22 cellular contexts compared by ENCODE assay signal in the genomic region with DNA sequence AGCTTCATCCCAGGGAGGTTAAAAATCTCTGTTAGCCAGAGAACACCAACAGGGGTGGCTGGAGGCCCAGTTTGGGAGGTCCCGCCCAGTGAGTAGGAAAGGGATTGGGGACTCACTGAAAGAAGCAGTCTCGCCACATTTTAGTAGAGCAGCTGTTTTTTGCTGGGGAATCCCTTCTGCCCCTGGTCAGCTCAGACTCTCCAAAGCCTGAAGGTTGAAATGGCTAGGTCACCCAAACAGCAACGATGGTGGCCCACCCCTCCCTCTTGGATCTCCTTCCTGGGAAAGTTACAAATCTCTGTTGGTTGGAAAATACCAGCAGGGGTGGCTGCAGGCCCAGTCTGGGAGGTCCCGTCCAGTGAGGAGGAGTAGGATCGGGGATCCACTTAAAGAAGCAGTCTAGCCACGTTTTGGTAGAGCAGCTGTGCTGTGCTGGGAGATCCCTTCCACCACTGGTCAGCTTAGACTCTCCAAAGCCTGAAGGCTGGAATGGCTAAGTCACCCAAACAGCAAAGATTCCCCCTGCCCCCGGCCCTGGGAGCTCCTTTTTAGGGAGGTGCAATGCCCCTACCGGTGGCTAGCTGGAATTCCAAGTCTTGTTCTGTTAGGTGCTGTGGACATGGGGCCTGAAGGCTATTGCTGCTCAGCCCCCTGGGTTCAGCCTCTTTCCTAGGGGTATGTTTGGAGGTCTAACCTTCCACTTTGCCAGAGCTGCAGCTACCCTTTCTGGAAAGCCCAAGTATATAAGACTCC. TPM values are rescaled to one million over a fixed set of nuclear protein-coding genes. Genes with fewer than 3 reads are reported as not detected.
"Had no signal": no experiment of that assay in that cellular context is flagged by ENCODE, and none has a peak within 500 bp of the region (broad histone marks: within the 10 kb centered on the region; RNA-seq: fewer than 3 reads in every experiment).

No MANE protein-coding gene starts in this region.

- DNase-seq: activated CD4-positive, alpha-beta memory T cell treated with anti-CD3 and anti-CD28 coated beads for 36 hours; activated CD4-positive, alpha-beta T cell treated with anti-CD3 and anti-CD28 coated beads for 36 hours; activated CD8-positive, alpha-beta memory T cell treated with anti-CD3 and anti-CD28 coated beads, Interleukin-2, amount 10 ng/mL, durations not matched to agents 7 days and 5 days; activated effector memory CD4-positive, alpha-beta T cell treated with anti-CD3 and anti-CD28 coated beads, Interleukin-2, amount 50 U/mL, for 16 hours; activated T-cell treated with anti-CD3 and anti-CD28 coated beads, Interleukin-2, amount 50 U/mL, for 24 hours; body of pancreas; central memory CD4-positive, alpha-beta T cell; colonic mucosa; foreskin fibroblast; glutamatergic neuron; stimulated activated CD4-positive, alpha-beta T cell treated with anti-CD3 and anti-CD28 coated beads, Interleukin-2, amount 100 ng/mL, for 48 hours; thyroid gland; uterus had no signal

- H3K4me3 Mint-ChIP-seq: activated CD4-positive, alpha-beta memory T cell treated with anti-CD3 and anti-CD28 coated beads for 36 hours; activated CD4-positive, alpha-beta T cell treated with anti-CD3 and anti-CD28 coated beads for 36 hours; activated CD8-positive, alpha-beta memory T cell treated with anti-CD3 and anti-CD28 coated beads, Interleukin-2, amount 10 ng/mL, durations not matched to agents 7 days and 5 days; activated T-cell treated with anti-CD3 and anti-CD28 coated beads, Interleukin-2, amount 50 U/mL, for 24 hours; neural progenitor cell; stimulated activated memory B cell treated with anti-CD40 and anti-IgM and Interleukin-4, amounts not matched to agents 10 μg/mL and 1 μg/mL and 100 μg/mL, for 72 hours had no signal

- H3K4me1 Mint-ChIP-seq: activated CD4-positive, alpha-beta T cell treated with anti-CD3 and anti-CD28 coated beads for 36 hours; activated CD8-positive, alpha-beta memory T cell treated with anti-CD3 and anti-CD28 coated beads, Interleukin-2, amount 10 ng/mL, durations not matched to agents 7 days and 5 days; stimulated activated memory B cell treated with anti-CD40 and anti-IgM and Interleukin-4, amounts not matched to agents 10 μg/mL and 1 μg/mL and 100 μg/mL, for 72 hours had no signal

- H2AFZ ChIP-seq: neural progenitor cell had no signal

- H3K4me1 ChIP-seq: body of pancreas, colonic mucosa, esophagus muscularis mucosa, neural progenitor cell, thyroid gland, uterus had no signal

- H3K9me3 Mint-ChIP-seq: activated T-cell treated with anti-CD3 and anti-CD28 coated beads, Interleukin-2, amount 50 U/mL, for 24 hours; stimulated activated memory B cell treated with anti-CD40 and anti-IgM and Interleukin-4, amounts not matched to agents 10 μg/mL and 1 μg/mL and 100 μg/mL, for 72 hours had no signal

- H3K9ac ChIP-seq: neural progenitor cell had no signal

- ATAC-seq: activated CD4-positive, alpha-beta T cell treated with anti-CD3 and anti-CD28 coated beads for 36 hours; activated CD8-positive, alpha-beta memory T cell treated with anti-CD3 and anti-CD28 coated beads, Interleukin-2, amount 10 ng/mL, durations not matched to agents 7 days and 5 days; activated naive CD4-positive, alpha-beta T cell treated with anti-CD3 and anti-CD28 coated beads, Interleukin-2, amount 50 U/mL, for 72 hours; body of pancreas; stimulated activated memory B cell treated with anti-CD40 and anti-IgM and Interleukin-4, amounts not matched to agents 10 μg/mL and 1 μg/mL and 100 μg/mL, for 72 hours had no signal

- H3K36me3 Mint-ChIP-seq: activated CD4-positive, alpha-beta memory T cell treated with anti-CD3 and anti-CD28 coated beads for 36 hours; activated CD8-positive, alpha-beta memory T cell treated with anti-CD3 and anti-CD28 coated beads, Interleukin-2, amount 10 ng/mL, durations not matched to agents 7 days and 5 days; activated naive CD4-positive, alpha-beta T cell treated with anti-CD3 and anti-CD28 coated beads, Interleukin-2, amount 50 U/mL, for 72 hours; neural progenitor cell; stimulated activated memory B cell treated with anti-CD40 and anti-IgM and Interleukin-4, amounts not matched to agents 10 μg/mL and 1 μg/mL and 100 μg/mL, for 72 hours had no signal

- H3K27ac ChIP-seq: body of pancreas, colonic mucosa, esophagus muscularis mucosa, neural progenitor cell, thyroid gland, uterus, VCaP had no signal

- H3K9me3 ChIP-seq: body of pancreas, colonic mucosa, esophagus muscularis mucosa, thyroid gland, uterus had no signal

- H3K4me2 ChIP-seq: neural progenitor cell had no signal

- H3K27me3 ChIP-seq: body of pancreas, colonic mucosa, esophagus muscularis mucosa, neural progenitor cell, thyroid gland, uterus had no signal

- H3K36me3 ChIP-seq: colonic mucosa, esophagus muscularis mucosa, neural progenitor cell, thyroid gland, uterus had no signal

- H3K4me3 ChIP-seq: body of pancreas, colonic mucosa, esophagus muscularis mucosa, lung, neural progenitor cell, thyroid gland, uterus had no signal

- H3K27me3 Mint-ChIP-seq: activated CD4-positive, alpha-beta memory T cell treated with anti-CD3 and anti-CD28 coated beads for 36 hours; activated CD4-positive, alpha-beta T cell treated with anti-CD3 and anti-CD28 coated beads for 36 hours; activated CD8-positive, alpha-beta memory T cell treated with anti-CD3 and anti-CD28 coated beads, Interleukin-2, amount 10 ng/mL, durations not matched to agents 7 days and 5 days; stimulated activated memory B cell treated with anti-CD40 and anti-IgM and Interleukin-4, amounts not matched to agents 10 μg/mL and 1 μg/mL and 100 μg/mL, for 72 hours had no signal

RNA-seq across cellular contexts. Expression of a gene that starts 40.0 kb away (rescaled TPM):
- total RNA-seq: activated CD4-positive, alpha-beta memory T cell treated with anti-CD3 and anti-CD28 coated beads for 36 hours; activated CD4-positive, alpha-beta T cell treated with anti-CD3 and anti-CD28 coated beads for 36 hours; activated CD8-positive, alpha-beta memory T cell treated with anti-CD3 and anti-CD28 coated beads, Interleukin-2, amount 10 ng/mL, durations not matched to agents 7 days and 5 days; activated naive CD4-positive, alpha-beta T cell treated with anti-CD3 and anti-CD28 coated beads, Interleukin-2, amount 50 U/mL, for 72 hours; body of pancreas; colonic mucosa; esophagus muscularis mucosa; lung; osteocyte; pulmonary artery endothelial cell; T-helper 1 cell treated with Interleukin-12 subunit alpha and Interleukin-12 subunit beta and Interleukin-4 antibody, amounts not matched to agents 30 ng/mL and 1 ng/mL, for 36 hours; thyroid gland; uterus had no signal
- polyA plus RNA-seq: lung had no signal
